Comparison of ENCODE assay signal across 1 cellular context in the genomic region with DNA sequence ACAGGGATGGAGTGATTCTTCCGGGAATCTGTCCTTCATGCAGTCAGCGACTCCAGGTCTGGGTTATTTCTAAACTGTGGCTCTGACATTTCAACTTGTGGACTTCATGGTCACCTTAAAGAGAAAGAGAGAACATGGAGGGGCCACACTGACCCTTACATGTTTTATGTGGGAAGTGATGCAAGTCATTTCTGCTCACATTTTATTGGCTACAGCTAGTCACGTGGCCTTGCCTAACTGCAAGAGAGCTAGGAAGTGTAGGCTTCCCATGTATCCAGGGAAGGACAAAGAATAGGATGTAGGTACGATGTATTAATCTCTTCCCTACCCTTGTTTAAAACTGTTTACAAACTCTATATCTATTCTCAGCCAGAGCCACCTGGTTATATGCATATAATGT.
TF ChIP-seq lines count a peak whose summit lies in the region.

No MANE protein-coding gene starts in this region.

TF ChIP-seq in HepG2, 621 proteins besides CTCF, POLR2A, EP300 and RAD21:
- no peak for TF ChIP-seq ZNF788 (CRISPR knock-in tag; IDR thresholded peaks at IDR 0.05; ENCODE audit: borderline replicate concordance)
- TF ChIP-seq NFYC (CRISPR knock-in tag; IDR thresholded peaks at IDR 0.05) = peak; percentile 53
- TF ChIP-seq NFYB (CRISPR knock-in tag; IDR thresholded peaks at IDR 0.05) = peak; percentile 27; the same call in 1 of the 2 replicates
- no peak for TF ChIP-seq ZNF430 (CRISPR knock-in tag; IDR thresholded peaks at IDR 0.05)
- TF ChIP-seq, protein P1, sequence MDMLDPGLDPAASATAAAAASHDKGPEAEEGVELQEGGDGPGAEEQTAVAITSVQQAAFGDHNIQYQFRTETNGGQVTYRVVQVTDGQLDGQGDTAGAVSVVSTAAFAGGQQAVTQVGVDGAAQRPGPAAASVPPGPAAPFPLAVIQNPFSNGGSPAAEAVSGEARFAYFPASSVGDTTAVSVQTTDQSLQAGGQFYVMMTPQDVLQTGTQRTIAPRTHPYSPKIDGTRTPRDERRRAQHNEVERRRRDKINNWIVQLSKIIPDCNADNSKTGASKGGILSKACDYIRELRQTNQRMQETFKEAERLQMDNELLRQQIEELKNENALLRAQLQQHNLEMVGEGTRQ (IDR thresholded peaks at IDR 0.05; ENCODE audit: low read depth, low read length) = peak; percentile 53
- TF ChIP-seq, protein P1 (CRISPR knock-in tag; IDR thresholded peaks at IDR 0.05; ENCODE audit: borderline replicate concordance) = peak; percentile 44; the same call in 1 of the 2 replicates
TF ChIP-seq in HepG2: peak in this region for 3.
